14 cellular contexts compared by ENCODE assay signal in the genomic region with DNA sequence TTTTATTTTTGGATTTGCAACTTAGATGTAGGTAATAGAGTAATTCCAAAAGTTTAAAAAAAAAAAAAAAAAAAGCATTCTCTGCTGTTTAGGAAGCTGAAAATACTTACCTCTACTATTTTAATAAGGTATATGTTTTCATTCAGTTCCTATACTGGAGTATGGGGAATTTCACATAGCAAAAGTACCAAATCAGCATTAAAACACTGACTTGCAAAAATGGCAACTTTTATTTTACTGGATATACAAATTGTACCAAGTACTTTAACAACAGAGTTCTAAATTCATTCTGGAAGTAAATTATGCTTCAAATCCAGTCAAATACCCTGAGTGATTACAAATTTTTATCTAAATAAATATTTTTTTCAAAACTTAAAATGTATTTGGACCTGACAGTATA.
DNase-seq lines count a peak whose midpoint lies in the region; ATAC-seq and TF ChIP-seq lines count a peak whose summit lies in the region.
"Had no signal": no experiment of that assay in that cellular context is flagged by ENCODE, and none has a peak within 500 bp of the region (broad histone marks: within the 10 kb centered on the region; RNA-seq: fewer than 3 reads in every experiment).

No MANE protein-coding gene starts in this region.

- no peaks in the 10 kb centered on the region for H3K4me1 ChIP-seq in uterus
- no peaks in the 10 kb centered on the region for H3K4me1 ChIP-seq in SJCRH30

- H3K36me3 ChIP-seq in uterus: no peaks in the 10 kb centered on the region
- H3K36me3 ChIP-seq in SJCRH30: no peaks in the 10 kb centered on the region
- H3K36me3 ChIP-seq: ascending aorta, tibial artery had no signal

- no peak for TF ChIP-seq POLR2A in uterus (IDR thresholded peaks at IDR 0.05)

- H3K27me3 ChIP-seq in dorsolateral prefrontal cortex (no peaks in the 10 kb centered on the region), uterus (no peaks in the 10 kb centered on the region), SJCRH30 (no peaks in the 10 kb centered on the region)
- H3K27me3 ChIP-seq: ascending aorta, tibial artery had no signal

- no peak for DNase-seq in natural killer cell treated with Interleukin-12 subunit alpha and Interleukin-12 subunit beta and Interleukin-15 and Interleukin-18, amount 100 ng/mL, for 72 hours (ENCODE audit: low spot score)
- no peak for DNase-seq in natural killer cell
- no peak for DNase-seq in dorsolateral prefrontal cortex
- DNase-seq in uterus: no peak
- no peak for DNase-seq in SJCRH30
- DNase-seq in NCI-H1930 (lab: John Stamatoyannopoulos, UW): no peak
- no peak for DNase-seq in SIG-M5 (lab: John Stamatoyannopoulos, UW)
- DNase-seq: activated CD4-positive, alpha-beta T cell treated with anti-CD3 and anti-CD28 coated beads, Interleukin-2, amount 50 U/mL, for 48 hours; NCI-H1436 treated with DMSO at 0.1 percent for 48 hours; NCI-H510A treated with DMSO at 0.1 percent for 48 hours had no signal

- H3K27ac Mint-ChIP-seq in natural killer cell treated with Interleukin-12 subunit alpha and Interleukin-12 subunit beta and Interleukin-15 and Interleukin-18, amount 100 ng/mL, for 72 hours: peak overlapping the region in 1 of 2 donors; percentile 42
- H3K27ac Mint-ChIP-seq in natural killer cell (no peak overlapping the region), nephron (peak overlapping the region; percentile 83 to 93 (median 90))
- H3K27ac Mint-ChIP-seq: activated T-helper 17 cell treated with anti-CD3 and anti-CD28 coated beads, Interleukin-2, amount 50 U/mL, for 72 hours had no signal

- TF ChIP-seq CTCF in natural killer cell (IDR thresholded peaks at IDR 0.05): no peak
- no peak for TF ChIP-seq CTCF in dorsolateral prefrontal cortex (IDR thresholded peaks at IDR 0.05 in 54 of 56, conservative IDR thresholded peaks at IDR 0.05 in 2 of 56; ENCODE audit: low read depth in 1 of 56, partially characterized antibody in 56 of 56)
- TF ChIP-seq CTCF in nephron (IDR thresholded peaks at IDR 0.05; ENCODE audit: unreplicated experiment in 3 of 3): no peak
- TF ChIP-seq CTCF in uterus (IDR thresholded peaks at IDR 0.05): no peak

- ATAC-seq in natural killer cell treated with Interleukin-12 subunit alpha and Interleukin-12 subunit beta and Interleukin-15 and Interleukin-18, amount 100 ng/mL, for 72 hours: no peak
- no peak for ATAC-seq in natural killer cell
- ATAC-seq: activated T-helper 17 cell treated with anti-CD3 and anti-CD28 coated beads, Interleukin-2, amount 50 U/mL, for 72 hours had no signal

- peak overlapping the region in 18 of 59 donors; percentile 10 to 47 (median 33) for H3K4me3 ChIP-seq in dorsolateral prefrontal cortex
- H3K4me3 ChIP-seq in uterus: no peak overlapping the region
- no peak overlapping the region for H3K4me3 ChIP-seq in SJCRH30
- H3K4me3 ChIP-seq: tibial artery had no signal

- H3K27ac ChIP-seq in dorsolateral prefrontal cortex (peak overlapping the region in 37 of 59 donors; percentile 7 to 85 (median 62)), uterus (peak overlapping the region; percentile 58 to 84), SJCRH30 (no peak overlapping the region)

- H3K36me3 Mint-ChIP-seq in natural killer cell treated with Interleukin-12 subunit alpha and Interleukin-12 subunit beta and Interleukin-15 and Interleukin-18, amount 100 ng/mL, for 72 hours: no peaks in the 10 kb centered on the region
- H3K36me3 Mint-ChIP-seq in natural killer cell (no peaks in the 10 kb centered on the region), nephron (ENCODE audit: low read depth) (no peaks in the 10 kb centered on the region)

- peaks cover 11 to 16% of the 10 kb centered on the region in 2 donors for H3K4me1 Mint-ChIP-seq in natural killer cell treated with Interleukin-12 subunit alpha and Interleukin-12 subunit beta and Interleukin-15 and Interleukin-18, amount 100 ng/mL, for 72 hours (ENCODE audit: low read depth in 2 of 2)
- H3K4me1 Mint-ChIP-seq in natural killer cell: peaks cover 7 to 8% of the 10 kb centered on the region in 2 donors
- H3K4me1 Mint-ChIP-seq in nephron: peaks cover 34% of the 10 kb centered on the region
- H3K4me1 Mint-ChIP-seq: activated T-helper 17 cell treated with anti-CD3 and anti-CD28 coated beads, Interleukin-2, amount 50 U/mL, for 72 hours had no signal

- H3K9me3 ChIP-seq in uterus (no peaks in the 10 kb centered on the region), SJCRH30 (replicated peaks) (no peaks in the 10 kb centered on the region)
- H3K9me3 ChIP-seq: ascending aorta, tibial artery had no signal

- peak overlapping the region; percentile 66 for H3K4me3 Mint-ChIP-seq in natural killer cell treated with Interleukin-12 subunit alpha and Interleukin-12 subunit beta and Interleukin-15 and Interleukin-18, amount 100 ng/mL, for 72 hours
- H3K4me3 Mint-ChIP-seq in natural killer cell: no peak overlapping the region
- no peak overlapping the region for H3K4me3 Mint-ChIP-seq in nephron
- H3K4me3 Mint-ChIP-seq: activated T-helper 17 cell treated with anti-CD3 and anti-CD28 coated beads, Interleukin-2, amount 50 U/mL, for 72 hours had no signal

- intact Hi-C loops in natural killer cell (cut with micrococcal nuclease) (no loop called here), dorsolateral prefrontal cortex (cut with DNase I) (no loop called here), uterus (cut with DNase I; ENCODE audit: low total_unique reads) (no loop called here)

- no peaks in the 10 kb centered on the region for H3K27me3 Mint-ChIP-seq in natural killer cell treated with Interleukin-12 subunit alpha and Interleukin-12 subunit beta and Interleukin-15 and Interleukin-18, amount 100 ng/mL, for 72 hours
- H3K27me3 Mint-ChIP-seq in natural killer cell (ENCODE audit: low read depth in 2 of 2) (no peaks in the 10 kb centered on the region), nephron (ENCODE audit: low read depth) (no peaks in the 10 kb centered on the region)

- no peaks in the 10 kb centered on the region for H3K9me3 Mint-ChIP-seq in natural killer cell treated with Interleukin-12 subunit alpha and Interleukin-12 subunit beta and Interleukin-15 and Interleukin-18, amount 100 ng/mL, for 72 hours
- H3K9me3 Mint-ChIP-seq in natural killer cell: no peaks in the 10 kb centered on the region
- H3K9me3 Mint-ChIP-seq in nephron: no peaks in the 10 kb centered on the region
- H3K9me3 Mint-ChIP-seq: activated T-helper 17 cell treated with anti-CD3 and anti-CD28 coated beads, Interleukin-2, amount 50 U/mL, for 72 hours had no signal

Comparison
In these comparisons a context has a peak if more than half of its experiments do, and no peak if none do; other contexts are left out.
1. H3K27ac Mint-ChIP-seq: peak in nephron (3 of 3); none in natural killer cell (0 of 2).